Comparison of ENCODE assay signal across 2 cellular contexts in genomic region chr18:56019156-56019555, GRCh38.
TF ChIP-seq lines count a peak whose summit lies in the region.

No MANE protein-coding gene starts in this region.

TF ChIP-seq in H1, 55 proteins besides CTCF, POLR2A, EP300 and RAD21:
- TF ChIP-seq CHD7 (IDR thresholded peaks at IDR 0.05; ENCODE audit: insufficient replicate concordance, low read length) (no peak), JUND (IDR thresholded peaks at IDR 0.05; ENCODE audit: low read length) (no peak), RXRA (IDR thresholded peaks at IDR 0.05; ENCODE audit: insufficient read depth, low read depth, low read length) (no peak), POLR2AphosphoS5 (IDR thresholded peaks at IDR 0.05; ENCODE audit: low read depth, low read length) (no peak), KDM5A (IDR thresholded peaks at IDR 0.05; ENCODE audit: low read length) (no peak), SAP30 (IDR thresholded peaks at IDR 0.05; ENCODE audit: insufficient read depth, insufficient replicate concordance, low read length) (no peak), TAF7 (optimal IDR thresholded peaks at IDR 0.05; ENCODE audit: borderline replicate concordance, low read depth, low read length) (no peak), YY1 (IDR thresholded peaks at IDR 0.05; ENCODE audit: low read depth, low read length) (no peak), RBBP5 (IDR thresholded peaks at IDR 0.05; ENCODE audit: borderline replicate concordance, low read depth, low read length) (no peak), POU5F1 (IDR thresholded peaks at IDR 0.05; ENCODE audit: low read depth, low read length) (no peak), RNF2 (IDR thresholded peaks at IDR 0.05; ENCODE audit: borderline replicate concordance, low read depth, low read length, missing control alignments, poor library complexity, severe bottlenecking) (no peak), RFX5 (IDR thresholded peaks at IDR 0.05; ENCODE audit: borderline replicate concordance, low read depth, low read length) (no peak), SIN3A (conservative IDR thresholded peaks at IDR 0.05 in 1 of 2, IDR thresholded peaks at IDR 0.05 in 1 of 2; ENCODE audit: low read depth in 1 of 2, low read length in 2 of 2) (no peak), NANOG (IDR thresholded peaks at IDR 0.05; ENCODE audit: insufficient read depth, low read depth, low read length, poor library complexity, severe bottlenecking) (no peak), HDAC2 (IDR thresholded peaks at IDR 0.05; ENCODE audit: borderline replicate concordance in 1 of 2, low read depth in 2 of 2, low read length in 2 of 2) (no peak), CEBPB (IDR thresholded peaks at IDR 0.05; ENCODE audit: low read depth, low read length) (no peak), BRCA1 (IDR thresholded peaks at IDR 0.05; ENCODE audit: low read depth, low read length) (no peak), CBX5 (IDR thresholded peaks at IDR 0.05; ENCODE audit: low read depth, low read length) (no peak), SRF (IDR thresholded peaks at IDR 0.05; ENCODE audit: low read depth, low read length) (no peak)

TF ChIP-seq in endothelial cell of umbilical vein, 7 proteins besides CTCF, POLR2A, EP300 and RAD21:
- TF ChIP-seq, protein P1, sequence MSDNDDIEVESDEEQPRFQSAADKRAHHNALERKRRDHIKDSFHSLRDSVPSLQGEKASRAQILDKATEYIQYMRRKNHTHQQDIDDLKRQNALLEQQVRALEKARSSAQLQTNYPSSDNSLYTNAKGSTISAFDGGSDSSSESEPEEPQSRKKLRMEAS (IDR thresholded peaks at IDR 0.05; ENCODE audit: insufficient read depth, insufficient read length) = no peak
- TF ChIP-seq MYC (IDR thresholded peaks at IDR 0.05; ENCODE audit: low read depth, low read length) (no peak), JUN (IDR thresholded peaks at IDR 0.05; ENCODE audit: borderline replicate concordance, insufficient read depth, insufficient read length, low read depth) (no peak), EZH2 (IDR thresholded peaks at IDR 0.05; ENCODE audit: borderline replicate concordance, low read depth, low read length, severe bottlenecking) (no peak), POLR2AphosphoS5 (IDR thresholded peaks at IDR 0.05; ENCODE audit: insufficient read depth, low read depth, low read length) (no peak), FOS (IDR thresholded peaks at IDR 0.05; ENCODE audit: borderline replicate concordance, insufficient read depth, low read length) (no peak), GATA2 (IDR thresholded peaks at IDR 0.05; ENCODE audit: insufficient read depth, insufficient read length, low read depth, low read length) (no peak)
TF ChIP-seq in endothelial cell of umbilical vein: peak in this region for 0.
